Comparison of ENCODE assay signal across 22 cellular contexts in genomic region chr15:31467361-31467760, GRCh38.
DNase-seq lines count a peak whose midpoint lies in the region; ATAC-seq, FAIRE-seq and TF ChIP-seq lines count a peak whose summit lies in the region.
"Had no signal": no experiment of that assay in that cellular context is flagged by ENCODE, and none has a peak within 500 bp of the region (broad histone marks: within the 10 kb centered on the region; RNA-seq: fewer than 3 reads in every experiment).

No MANE protein-coding gene starts in this region.

- no peak overlapping the region for H3K9ac ChIP-seq in keratinocyte (ENCODE audit: control insufficient read depth, extremely low read depth, insufficient read depth, low read length)
- H3K9ac ChIP-seq: BLaER1 treated with 17β-estradiol and CSF1 and Interleukin-3, amounts not matched to agents 10 nM and 100 nM had no signal

- peaks cover 7% of the 10 kb centered on the region for H3K4me1 Mint-ChIP-seq in activated CD8-positive, alpha-beta memory T cell treated with anti-CD3 and anti-CD28 coated beads, Interleukin-2, amount 10 ng/mL, durations not matched to agents 7 days and 5 days

- no peaks in the 10 kb centered on the region for H3K36me3 Mint-ChIP-seq in activated CD8-positive, alpha-beta memory T cell treated with anti-CD3 and anti-CD28 coated beads, Interleukin-2, amount 10 ng/mL, durations not matched to agents 7 days and 5 days

- H3K27me3 ChIP-seq in keratinocyte (ENCODE audit: control insufficient read depth, extremely low read depth, insufficient read depth, low read length) (no peaks in the 10 kb centered on the region), spleen (replicated peaks in 1 of 7) (no peaks in the 10 kb centered on the region)
- H3K27me3 ChIP-seq: BLaER1 treated with 17β-estradiol and CSF1 and Interleukin-3, amounts not matched to agents 10 nM and 100 nM; Peyer's patch had no signal

- H3K4me1 ChIP-seq in keratinocyte (ENCODE audit: control insufficient read depth, extremely low read depth, insufficient read depth, low read length) = peaks cover 42% of the 10 kb centered on the region
- peaks cover 2 to 40% (median 19%) of the 10 kb centered on the region in 6 donors for H3K4me1 ChIP-seq in spleen

- no peak for TF ChIP-seq POLR2A in spleen (IDR thresholded peaks at IDR 0.05)

- WGBS in spleen, 5 donors = 85 to 93% (median 90%) methylated on average over 7 of the region's 7 CpGs

- H3K9me3 Mint-ChIP-seq in activated CD8-positive, alpha-beta memory T cell treated with anti-CD3 and anti-CD28 coated beads, Interleukin-2, amount 10 ng/mL, durations not matched to agents 7 days and 5 days (ENCODE audit: low read depth) = no peaks in the 10 kb centered on the region
- H3K9me3 Mint-ChIP-seq: CD4-positive, alpha-beta T cell had no signal

- H3K4me3 ChIP-seq in keratinocyte (ENCODE audit: control insufficient read depth in 2 of 3, extremely low read depth in 1 of 3, insufficient read depth in 2 of 3, low read depth in 1 of 3, low read length in 3 of 3) (no peak overlapping the region), spleen (no peak overlapping the region)
- H3K4me3 ChIP-seq: BLaER1 treated with 17β-estradiol and CSF1 and Interleukin-3, amounts not matched to agents 10 nM and 100 nM; Peyer's patch; SK-N-MC had no signal

- H4K20me1 ChIP-seq in keratinocyte (ENCODE audit: control insufficient read depth, extremely low read depth, insufficient read depth, low read length) = no peaks in the 10 kb centered on the region
- H4K20me1 ChIP-seq: BLaER1 treated with 17β-estradiol and CSF1 and Interleukin-3, amounts not matched to agents 10 nM and 100 nM had no signal

- H3K9me1 ChIP-seq in keratinocyte (ENCODE audit: control insufficient read depth, extremely low read depth, insufficient read depth, low read length) = no peaks in the 10 kb centered on the region

- H3K4me3 Mint-ChIP-seq in activated CD8-positive, alpha-beta memory T cell treated with anti-CD3 and anti-CD28 coated beads, Interleukin-2, amount 10 ng/mL, durations not matched to agents 7 days and 5 days = no peak overlapping the region
- H3K4me3 Mint-ChIP-seq: CD4-positive, alpha-beta T cell had no signal

- H3K27me3 Mint-ChIP-seq in activated CD8-positive, alpha-beta memory T cell treated with anti-CD3 and anti-CD28 coated beads, Interleukin-2, amount 10 ng/mL, durations not matched to agents 7 days and 5 days = no peaks in the 10 kb centered on the region
- H3K27me3 Mint-ChIP-seq: CD4-positive, alpha-beta T cell had no signal

- H3K4me2 ChIP-seq in keratinocyte (ENCODE audit: control insufficient read depth, extremely low read depth, insufficient read depth, low read depth, low read length) = peak overlapping the region; percentile 42

- no peaks in the 10 kb centered on the region for H3K79me2 ChIP-seq in keratinocyte (ENCODE audit: control insufficient read depth, insufficient read depth, low read length)

- ATAC-seq in activated CD8-positive, alpha-beta memory T cell treated with anti-CD3 and anti-CD28 coated beads, Interleukin-2, amount 10 ng/mL, durations not matched to agents 7 days and 5 days = no peak

- dilution Hi-C loops in keratinocyte (cut with MboI; ENCODE audit: extremely low pct_ligation_motif_present, low sequenced_read_pairs) = no loop called here

- H3K36me3 ChIP-seq in keratinocyte (ENCODE audit: control insufficient read depth in 2 of 2, extremely low read depth in 1 of 2, insufficient read depth in 2 of 2, low read length in 2 of 2) (no peaks in the 10 kb centered on the region), spleen (no peaks in the 10 kb centered on the region)
- H3K36me3 ChIP-seq: BLaER1 treated with 17β-estradiol and CSF1 and Interleukin-3, amounts not matched to agents 10 nM and 100 nM; Peyer's patch had no signal

- TF ChIP-seq CTCF in keratinocyte (optimal IDR thresholded peaks at IDR 0.05 in 1 of 3, IDR thresholded peaks at IDR 0.05 in 1 of 3, conservative IDR thresholded peaks at IDR 0.05 in 1 of 3; ENCODE audit: extremely low read depth in 1 of 3, insufficient read depth in 2 of 3, low read length in 3 of 3) (no peak), spleen (IDR thresholded peaks at IDR 0.05 in 8 of 11, conservative IDR thresholded peaks at IDR 0.05 in 3 of 11) (no peak)

- H3K27ac Mint-ChIP-seq in activated CD8-positive, alpha-beta memory T cell treated with anti-CD3 and anti-CD28 coated beads, Interleukin-2, amount 10 ng/mL, durations not matched to agents 7 days and 5 days = no peak overlapping the region
- H3K27ac Mint-ChIP-seq: CD4-positive, alpha-beta T cell had no signal

- CTCF ChIA-PET in activated CD8-positive, alpha-beta memory T cell treated with anti-CD3 and anti-CD28 coated beads, Interleukin-2, amount 10 ng/mL, durations not matched to agents 7 days and 5 days (lab: Charles Lee) = no interaction called here

- H3K9me3 ChIP-seq in keratinocyte (ENCODE audit: control insufficient read depth, low read depth, low read length) (no peaks in the 10 kb centered on the region), spleen (no peaks in the 10 kb centered on the region)
- H3K9me3 ChIP-seq: BLaER1 treated with 17β-estradiol and CSF1 and Interleukin-3, amounts not matched to agents 10 nM and 100 nM; Peyer's patch had no signal

- H2AFZ ChIP-seq in keratinocyte (ENCODE audit: control insufficient read depth, low read length) = no peak overlapping the region

- FAIRE-seq in keratinocyte (lab: Jason Lieb, UNC) = no peak
- FAIRE-seq: A204.1, D721Med had no signal

- H3K27ac ChIP-seq in keratinocyte (ENCODE audit: control insufficient read depth, insufficient read depth, low read length) = no peak overlapping the region
- no peak overlapping the region for H3K27ac ChIP-seq in spleen
- H3K27ac ChIP-seq: BLaER1 treated with 17β-estradiol and CSF1 and Interleukin-3, amounts not matched to agents 10 nM and 100 nM; Peyer's patch; SK-N-MC had no signal

- intact Hi-C loops in spleen (cut with DNase I; ENCODE audit: low total_unique reads) = no loop called here

- peak; percentile 34 for DNase-seq in activated CD8-positive, alpha-beta memory T cell treated with anti-CD3 and anti-CD28 coated beads, Interleukin-2, amount 50 U/mL, for 48 hours
- DNase-seq in activated CD8-positive, alpha-beta memory T cell treated with anti-CD3 and anti-CD28 coated beads, Interleukin-2, amount 10 ng/mL, durations not matched to agents 7 days and 5 days = no peak
- DNase-seq in M059J (ENCODE audit: low read depth) (peak; percentile 6), keratinocyte (ENCODE audit: low read depth, low spot score) (no peak), DMS153 treated with DMSO at 0.1 percent for 48 hours (lab: John Stamatoyannopoulos, UW; ENCODE audit: unreplicated experiment) (no peak), NCI-H446 treated with DMSO at 0.1 percent for 48 hours (lab: John Stamatoyannopoulos, UW) (no peak), spleen (no peak)
- DNase-seq: CD4-positive, alpha-beta T cell; DMS53; GOT3; HCEC 1CT; KG1; MM.1S; NCI-H2029; NCI-H526 treated with DMSO at 0.1 percent for 48 hours; OCI-M1; Peyer's patch; SIG-M5 had no signal

Comparison
In these comparisons a context has a peak if more than half of its experiments do, and no peak if none do; other contexts are left out.
1. DNase-seq: peak in activated CD8-positive, alpha-beta memory T cell treated with anti-CD3 and anti-CD28 coated beads, Interleukin-2, amount 50 U/mL, for 48 hours (single experiment) and M059J (single experiment); none in activated CD8-positive, alpha-beta memory T cell treated with anti-CD3 and anti-CD28 coated beads, Interleukin-2, amount 10 ng/mL, durations not matched to agents 7 days and 5 days (single experiment), keratinocyte (single experiment), DMS153 treated with DMSO at 0.1 percent for 48 hours (single experiment), NCI-H446 treated with DMSO at 0.1 percent for 48 hours (single experiment) and spleen (single experiment).